In genomic region chr1:234454910-234455309, GRCh38 we compare ENCODE assay signal across 25 cellular contexts.
"Had no signal": no experiment of that assay in that cellular context is flagged by ENCODE, and none has a peak within 500 bp of the region (broad histone marks: within the 10 kb centered on the region; RNA-seq: fewer than 3 reads in every experiment).

No MANE protein-coding gene starts in this region.

- H3K27ac ChIP-seq: left lung, lower lobe of right lung, ovary, prostate gland, skin epidermis, spleen, tibial nerve, uterus had no signal

- H3K9me3 ChIP-seq: left lung, lower lobe of right lung, ovary, prostate gland, spleen, tibial nerve, uterus had no signal

- DNase-seq: hippocampal formation; kidney glomerular epithelial cell; left cardiac atrium; left lung; lower lobe of right lung; mammary epithelial cell; mesenchymal stem cell; naive B cell; natural killer cell; ovary; posterior cingulate gyrus; retina; right cardiac atrium; spleen; stimulated activated CD4-positive, alpha-beta T cell treated with anti-CD3 and anti-CD28 coated beads, Interleukin-4, amount 100 ng/mL, for 24 hours; stimulated activated naive CD4-positive, alpha-beta T cell treated with Interleukin-2 at 50 U/mL for 16 hours; stimulated activated naive CD8-positive, alpha-beta T cell treated with anti-CD3 and anti-CD28 coated beads, Interleukin-15, amount 100 ng/mL, for 72 hours; substantia nigra; uterus had no signal

- FAIRE-seq: keratinocyte had no signal

- H3K4me3 ChIP-seq: left lung, lower lobe of right lung, ovary, prostate gland, skin epidermis, spleen, tibial nerve, uterus had no signal

- H3K27me3 ChIP-seq: left lung, ovary, spleen, tibial nerve, uterus had no signal

- H3K4me1 ChIP-seq: left lung, lower lobe of right lung, spleen, tibial nerve, uterus had no signal

- H3K36me3 ChIP-seq: ovary, prostate gland, uterus had no signal

- ATAC-seq: left cardiac atrium; left lung; lower lobe of right lung; natural killer cell; right cardiac atrium; sciatic nerve; stimulated activated memory B cell treated with anti-CD40 and anti-IgM and Interleukin-4, amounts not matched to agents 10 μg/mL and 1 μg/mL and 100 μg/mL, for 72 hours; stimulated activated naive CD8-positive, alpha-beta T cell treated with anti-CD3 and anti-CD28 coated beads, Interleukin-15, amount 100 ng/mL, for 72 hours had no signal
